ENCODE assay signal across 1 cellular context in the genomic region with DNA sequence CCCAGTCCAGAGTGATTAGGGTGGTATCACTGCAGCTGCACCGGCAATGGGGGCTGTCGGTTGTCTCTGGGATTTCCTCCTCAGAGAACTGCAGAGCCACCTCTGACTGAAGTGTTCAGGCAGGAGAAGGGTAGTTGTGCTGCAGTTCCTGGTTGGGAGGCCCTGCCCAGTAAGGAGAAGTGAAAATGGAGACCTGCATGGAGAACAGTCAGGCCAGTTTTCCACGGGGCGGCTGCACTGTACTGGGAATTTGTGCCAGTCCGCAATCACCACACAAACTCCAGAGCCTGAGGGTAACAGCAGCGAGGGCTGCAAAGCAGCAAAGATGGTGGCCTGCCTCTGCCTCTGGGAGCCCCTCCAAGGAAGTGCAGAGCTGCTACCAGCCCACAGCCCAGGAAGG.
TF ChIP-seq lines count a peak whose summit lies in the region.

No MANE protein-coding gene starts in this region.

TF ChIP-seq in GM23338, 12 proteins besides CTCF, POLR2A, EP300 and RAD21 (continued from another document):
- TF ChIP-seq, protein P1, sequence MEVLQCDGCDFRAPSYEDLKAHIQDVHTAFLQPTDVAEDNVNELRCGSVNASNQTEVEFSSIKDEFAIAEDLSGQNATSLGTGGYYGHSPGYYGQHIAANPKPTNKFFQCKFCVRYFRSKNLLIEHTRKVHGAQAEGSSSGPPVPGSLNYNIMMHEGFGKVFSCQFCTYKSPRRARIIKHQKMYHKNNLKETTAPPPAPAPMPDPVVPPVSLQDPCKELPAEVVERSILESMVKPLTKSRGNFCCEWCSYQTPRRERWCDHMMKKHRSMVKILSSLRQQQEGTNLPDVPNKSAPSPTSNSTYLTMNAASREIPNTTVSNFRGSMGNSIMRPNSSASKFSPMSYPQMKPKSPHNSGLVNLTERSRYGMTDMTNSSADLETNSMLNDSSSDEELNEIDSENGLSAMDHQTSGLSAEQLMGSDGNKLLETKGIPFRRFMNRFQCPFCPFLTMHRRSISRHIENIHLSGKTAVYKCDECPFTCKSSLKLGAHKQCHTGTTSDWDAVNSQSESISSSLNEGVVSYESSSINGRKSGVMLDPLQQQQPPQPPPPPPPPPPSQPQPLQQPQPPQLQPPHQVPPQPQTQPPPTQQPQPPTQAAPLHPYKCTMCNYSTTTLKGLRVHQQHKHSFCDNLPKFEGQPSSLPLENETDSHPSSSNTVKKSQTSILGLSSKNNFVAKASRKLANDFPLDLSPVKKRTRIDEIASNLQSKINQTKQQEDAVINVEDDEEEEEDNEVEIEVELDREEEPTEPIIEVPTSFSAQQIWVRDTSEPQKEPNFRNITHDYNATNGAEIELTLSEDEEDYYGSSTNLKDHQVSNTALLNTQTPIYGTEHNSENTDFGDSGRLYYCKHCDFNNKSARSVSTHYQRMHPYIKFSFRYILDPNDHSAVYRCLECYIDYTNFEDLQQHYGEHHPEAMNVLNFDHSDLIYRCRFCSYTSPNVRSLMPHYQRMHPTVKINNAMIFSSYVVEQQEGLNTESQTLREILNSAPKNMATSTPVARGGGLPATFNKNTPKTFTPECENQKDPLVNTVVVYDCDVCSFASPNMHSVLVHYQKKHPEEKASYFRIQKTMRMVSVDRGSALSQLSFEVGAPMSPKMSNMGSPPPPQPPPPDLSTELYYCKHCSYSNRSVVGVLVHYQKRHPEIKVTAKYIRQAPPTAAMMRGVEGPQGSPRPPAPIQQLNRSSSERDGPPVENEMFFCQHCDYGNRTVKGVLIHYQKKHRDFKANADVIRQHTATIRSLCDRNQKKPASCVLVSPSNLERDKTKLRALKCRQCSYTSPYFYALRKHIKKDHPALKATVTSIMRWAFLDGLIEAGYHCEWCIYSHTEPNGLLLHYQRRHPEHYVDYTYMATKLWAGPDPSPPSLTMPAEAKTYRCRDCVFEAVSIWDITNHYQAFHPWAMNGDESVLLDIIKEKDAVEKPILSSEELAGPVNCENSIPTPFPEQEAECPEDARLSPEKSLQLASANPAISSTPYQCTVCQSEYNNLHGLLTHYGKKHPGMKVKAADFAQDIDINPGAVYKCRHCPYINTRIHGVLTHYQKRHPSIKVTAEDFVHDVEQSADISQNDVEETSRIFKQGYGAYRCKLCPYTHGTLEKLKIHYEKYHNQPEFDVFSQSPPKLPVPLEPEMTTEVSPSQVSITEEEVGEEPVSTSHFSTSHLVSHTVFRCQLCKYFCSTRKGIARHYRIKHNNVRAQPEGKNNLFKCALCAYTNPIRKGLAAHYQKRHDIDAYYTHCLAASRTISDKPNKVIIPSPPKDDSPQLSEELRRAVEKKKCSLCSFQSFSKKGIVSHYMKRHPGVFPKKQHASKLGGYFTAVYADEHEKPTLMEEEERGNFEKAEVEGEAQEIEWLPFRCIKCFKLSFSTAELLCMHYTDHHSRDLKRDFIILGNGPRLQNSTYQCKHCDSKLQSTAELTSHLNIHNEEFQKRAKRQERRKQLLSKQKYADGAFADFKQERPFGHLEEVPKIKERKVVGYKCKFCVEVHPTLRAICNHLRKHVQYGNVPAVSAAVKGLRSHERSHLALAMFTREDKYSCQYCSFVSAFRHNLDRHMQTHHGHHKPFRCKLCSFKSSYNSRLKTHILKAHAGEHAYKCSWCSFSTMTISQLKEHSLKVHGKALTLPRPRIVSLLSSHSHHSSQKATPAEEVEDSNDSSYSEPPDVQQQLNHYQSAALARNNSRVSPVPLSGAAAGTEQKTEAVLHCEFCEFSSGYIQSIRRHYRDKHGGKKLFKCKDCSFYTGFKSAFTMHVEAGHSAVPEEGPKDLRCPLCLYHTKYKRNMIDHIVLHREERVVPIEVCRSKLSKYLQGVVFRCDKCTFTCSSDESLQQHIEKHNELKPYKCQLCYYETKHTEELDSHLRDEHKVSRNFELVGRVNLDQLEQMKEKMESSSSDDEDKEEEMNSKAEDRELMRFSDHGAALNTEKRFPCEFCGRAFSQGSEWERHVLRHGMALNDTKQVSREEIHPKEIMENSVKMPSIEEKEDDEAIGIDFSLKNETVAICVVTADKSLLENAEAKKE (CRISPR knock-in tag; IDR thresholded peaks at IDR 0.05): no peak
- TF ChIP-seq, protein P2, sequence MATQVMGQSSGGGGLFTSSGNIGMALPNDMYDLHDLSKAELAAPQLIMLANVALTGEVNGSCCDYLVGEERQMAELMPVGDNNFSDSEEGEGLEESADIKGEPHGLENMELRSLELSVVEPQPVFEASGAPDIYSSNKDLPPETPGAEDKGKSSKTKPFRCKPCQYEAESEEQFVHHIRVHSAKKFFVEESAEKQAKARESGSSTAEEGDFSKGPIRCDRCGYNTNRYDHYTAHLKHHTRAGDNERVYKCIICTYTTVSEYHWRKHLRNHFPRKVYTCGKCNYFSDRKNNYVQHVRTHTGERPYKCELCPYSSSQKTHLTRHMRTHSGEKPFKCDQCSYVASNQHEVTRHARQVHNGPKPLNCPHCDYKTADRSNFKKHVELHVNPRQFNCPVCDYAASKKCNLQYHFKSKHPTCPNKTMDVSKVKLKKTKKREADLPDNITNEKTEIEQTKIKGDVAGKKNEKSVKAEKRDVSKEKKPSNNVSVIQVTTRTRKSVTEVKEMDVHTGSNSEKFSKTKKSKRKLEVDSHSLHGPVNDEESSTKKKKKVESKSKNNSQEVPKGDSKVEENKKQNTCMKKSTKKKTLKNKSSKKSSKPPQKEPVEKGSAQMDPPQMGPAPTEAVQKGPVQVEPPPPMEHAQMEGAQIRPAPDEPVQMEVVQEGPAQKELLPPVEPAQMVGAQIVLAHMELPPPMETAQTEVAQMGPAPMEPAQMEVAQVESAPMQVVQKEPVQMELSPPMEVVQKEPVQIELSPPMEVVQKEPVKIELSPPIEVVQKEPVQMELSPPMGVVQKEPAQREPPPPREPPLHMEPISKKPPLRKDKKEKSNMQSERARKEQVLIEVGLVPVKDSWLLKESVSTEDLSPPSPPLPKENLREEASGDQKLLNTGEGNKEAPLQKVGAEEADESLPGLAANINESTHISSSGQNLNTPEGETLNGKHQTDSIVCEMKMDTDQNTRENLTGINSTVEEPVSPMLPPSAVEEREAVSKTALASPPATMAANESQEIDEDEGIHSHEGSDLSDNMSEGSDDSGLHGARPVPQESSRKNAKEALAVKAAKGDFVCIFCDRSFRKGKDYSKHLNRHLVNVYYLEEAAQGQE (IDR thresholded peaks at IDR 0.05; ENCODE audit: unreplicated experiment): no peak
- TF ChIP-seq STAT1 (IDR thresholded peaks at IDR 0.05; ENCODE audit: unreplicated experiment): no peak
- TF ChIP-seq NANOG (IDR thresholded peaks at IDR 0.05; ENCODE audit: borderline replicate concordance): no peak
